Comparison of ENCODE assay signal across 8 cellular contexts in genomic region chr16:23556881-23557778, GRCh38. TPM values are rescaled to one million over a fixed set of nuclear protein-coding genes. Genes with fewer than 3 reads are reported as not detected.
A peak's percentile ranks its signal among the peaks of the same experiment; 100 is the strongest.
DNase-seq lines count a peak whose midpoint lies in the region; ATAC-seq and FAIRE-seq lines count a peak whose summit lies in the region.

Gene EARS2, minus strand, starts transcription at chr16:23557350. Its CDS starts 7 bp downstream, at chr16:23557343.
Gene UBFD1, plus strand, starts transcription at chr16:23557727. Its CDS starts 16 bp downstream, at chr16:23557743.

- peak within 1 kb of the TSS; percentile 19 for H2BK120ac ChIP-seq in mesendoderm (ENCODE audit: low read depth, low read length)

- H3K79me2 ChIP-seq in mesendoderm (ENCODE audit: control insufficient read depth, insufficient read depth, low read length) = peaks cover 37% of the 10 kb centered on the region

- H3K4me1 ChIP-seq in endocrine pancreas (ENCODE audit: control insufficient read depth, insufficient read depth, low read length) (no peaks in the 10 kb centered on the region), mesendoderm (ENCODE audit: control insufficient read depth, low read depth, low read length) (peaks cover 2% of the 10 kb centered on the region)

- H3K4me3 ChIP-seq in endocrine pancreas (ENCODE audit: control insufficient read depth, insufficient read depth, low read length) (peak within 1 kb of the TSS; percentile 67), mesendoderm (ENCODE audit: low read length) (peak within 1 kb of the TSS; percentile 94)

- in situ Hi-C loops in Caki2 (cut with HindIII; ENCODE audit: low pct_unique_long_range_greater_than_20kb, low sequenced_read_pairs) = no loop called here

- WGBS in mesendoderm (ENCODE audit: extremely low coverage, insufficient coverage, low lambda C conversion rate) = no CpG with 5 or more reads among the region's 65 CpGs

- H3K4ac ChIP-seq in mesendoderm (ENCODE audit: low read depth, low read length) = peak within 1 kb of the TSS; percentile 70

- peaks cover 28% of the 10 kb centered on the region for H3K79me1 ChIP-seq in mesendoderm (ENCODE audit: low read length)

- H4K5ac ChIP-seq in mesendoderm (ENCODE audit: low read length) = no peak within 1 kb of the TSS

- no peaks in the 10 kb centered on the region for H3K9me3 ChIP-seq in endocrine pancreas (ENCODE audit: control insufficient read depth, low read length)

- no peaks in the 10 kb centered on the region for H3K27me3 ChIP-seq in endocrine pancreas (ENCODE audit: control insufficient read depth, insufficient read depth, low read length)
- no peaks in the 10 kb centered on the region for H3K27me3 ChIP-seq in mesendoderm (ENCODE audit: insufficient read depth, low read length, poor library complexity)

- DNase-seq in Caki2 (ENCODE audit: low read depth) (peak; percentile 100), HTR-8/SVneo (ENCODE audit: insufficient read length, low spot score) (peak; percentile 94), NOMO-1 treated with DMSO at 0.1 percent for 48 hours (lab: John Stamatoyannopoulos, UW; ENCODE audit: unreplicated experiment) (peak; percentile 98), mesendoderm (peak; percentile 99)
- peak; percentile 97 for DNase-seq in activated CD8-positive, alpha-beta memory T cell treated with anti-CD3 and anti-CD28 coated beads for 4 hours (ENCODE audit: low read depth in 2 of 2)
- peak; percentile 89 for DNase-seq in stimulated activated CD8-positive, alpha-beta memory T cell treated with anti-CD3 and anti-CD28 coated beads, Interleukin-15, amount 100 ng/mL, for 1 hour (ENCODE audit: low read depth)

- H3K36me3 ChIP-seq in endocrine pancreas (ENCODE audit: control insufficient read depth, insufficient read depth, low read length) (peaks cover 7% of the 10 kb centered on the region), mesendoderm (ENCODE audit: control insufficient read depth, insufficient read depth, low read length) (peaks cover 5% of the 10 kb centered on the region)

- no peak within 1 kb of the TSS for H2BK15ac ChIP-seq in mesendoderm (replicated peaks; ENCODE audit: low read depth)

- peak; percentile 82 for ATAC-seq in GM21367 (IDR thresholded peaks at IDR 0.05; ENCODE audit: unreplicated experiment)

- H3K27ac ChIP-seq in mesendoderm (ENCODE audit: low read depth, low read length) = peak within 1 kb of the TSS; percentile 83

- peak within 1 kb of the TSS; percentile 89 for H3K23ac ChIP-seq in mesendoderm (ENCODE audit: low read length)

- peak; percentile 51 for FAIRE-seq in HTR-8/SVneo (lab: Jason Lieb, UNC)

- H3K18ac ChIP-seq in mesendoderm (ENCODE audit: low read length) = peak within 1 kb of the TSS; percentile 88

- peak within 1 kb of the TSS; percentile 65 for H3K9ac ChIP-seq in endocrine pancreas (ENCODE audit: control insufficient read depth, insufficient read depth, low read length)
- H3K9ac ChIP-seq in mesendoderm (ENCODE audit: low read length) = peak within 1 kb of the TSS; percentile 96

- peak within 1 kb of the TSS; percentile 85 for H2BK5ac ChIP-seq in mesendoderm (ENCODE audit: low read length)

- H3K4me2 ChIP-seq in mesendoderm (ENCODE audit: low read length) = peak within 1 kb of the TSS; percentile 98

- no peak within 1 kb of the TSS for H2AK5ac ChIP-seq in mesendoderm (ENCODE audit: low read length)

- H4K8ac ChIP-seq in mesendoderm (ENCODE audit: low read depth, low read length) = peak within 1 kb of the TSS; percentile 99

- H3K56ac ChIP-seq in mesendoderm (ENCODE audit: low read length) = peak within 1 kb of the TSS; percentile 98

RNA-seq across cellular contexts. Expression of gene EARS2, which starts in this region (rescaled TPM):
- total RNA-seq in Caki2 (2014; rRNA removed; shearing (Covaris generic); ENCODE audit: low replicate concordance) = 32.9 and 108 TPM in 2 replicates
- 20.5 TPM for polyA plus RNA-seq in mesendoderm (2013, experiment 1 of 2)
- 18.2 TPM for polyA plus RNA-seq in mesendoderm (2013, experiment 2 of 2)

RNA-seq across cellular contexts. Expression of gene UBFD1, which starts in this region (rescaled TPM):
- 69.9 and 120 TPM in 2 replicates for total RNA-seq in Caki2 (2014; rRNA removed; shearing (Covaris generic); ENCODE audit: low replicate concordance)
- 45.0 TPM for polyA plus RNA-seq in mesendoderm (2013, experiment 1 of 2)
- 45.0 TPM for polyA plus RNA-seq in mesendoderm (2013, experiment 2 of 2)

Comparison
In these comparisons a context has a peak if more than half of its experiments do, and no peak if none do; other contexts are left out.
1. Peak in every context shown above with its lines: DNase-seq, ATAC-seq, H3K4me3 ChIP-seq and H3K27ac ChIP-seq.